In genomic region chr20:36538026-36538764, GRCh38 we compare ENCODE assay signal across 19 cellular contexts. TPM values are rescaled to one million over a fixed set of nuclear protein-coding genes. Genes with fewer than 3 reads are reported as not detected.
DNase-seq lines count a peak whose midpoint lies in the region; ATAC-seq and TF ChIP-seq lines count a peak whose summit lies in the region.
"Had no signal": no experiment of that assay in that cellular context is flagged by ENCODE, and none has a peak within 500 bp of the region (broad histone marks: within the 10 kb centered on the region; RNA-seq: fewer than 3 reads in every experiment).

No MANE protein-coding gene starts in this region.

- peaks cover 15% of the 10 kb centered on the region for H4K20me1 ChIP-seq in osteoblast (ENCODE audit: insufficient read depth, low read length)

- no peaks in the 10 kb centered on the region for H3K9me3 ChIP-seq in heart left ventricle
- no peaks in the 10 kb centered on the region for H3K9me3 ChIP-seq in esophagus (ENCODE audit: control insufficient read depth in 2 of 2, insufficient read depth in 1 of 2, low read depth in 1 of 2, low read length in 1 of 2)
- H3K9me3 ChIP-seq in osteoblast (ENCODE audit: low read depth, low read length): no peaks in the 10 kb centered on the region
- no peaks in the 10 kb centered on the region for H3K9me3 ChIP-seq in tibial artery
- H3K9me3 ChIP-seq: A549, psoas muscle, upper lobe of left lung had no signal

- TF ChIP-seq POLR2A in heart left ventricle (IDR thresholded peaks at IDR 0.05): no peak

- H3K27me3 ChIP-seq in heart left ventricle (no peaks in the 10 kb centered on the region), esophagus (ENCODE audit: control insufficient read depth in 1 of 2, insufficient read depth in 2 of 2, low read length in 2 of 2) (no peaks in the 10 kb centered on the region), osteoblast (ENCODE audit: insufficient read depth, low read length) (no peaks in the 10 kb centered on the region), tibial artery (no peaks in the 10 kb centered on the region)
- H3K27me3 ChIP-seq: upper lobe of left lung had no signal

- ATAC-seq in heart left ventricle (no peak), Right ventricle myocardium superior (ENCODE audit: poor library complexity) (no peak), HG03442 (IDR thresholded peaks at IDR 0.05; ENCODE audit: unreplicated experiment) (no peak)
- ATAC-seq: A549, psoas muscle had no signal

- intact Hi-C loops in heart left ventricle (cut with DNase I): no loop called here
- intact Hi-C loops in Right ventricle myocardium superior (cut with DNase I): no loop called here
- intact Hi-C loops in tibial artery (cut with DNase I; ENCODE audit: low total_unique reads): no loop called here

- peaks cover 0 to 45% (median 30%) of the 10 kb centered on the region in 12 donors for H3K4me1 ChIP-seq in heart left ventricle
- H3K4me1 ChIP-seq in esophagus (ENCODE audit: control insufficient read depth in 2 of 2, insufficient read depth in 2 of 2, low read length in 1 of 2): peaks cover 0 to 2% of the 10 kb centered on the region in 2 donors
- H3K4me1 ChIP-seq in osteoblast (ENCODE audit: insufficient read depth, low read length): peaks cover 24% of the 10 kb centered on the region
- H3K4me1 ChIP-seq in tibial artery: peaks cover 0 to 54% (median 22%) of the 10 kb centered on the region in 4 donors
- H3K4me1 ChIP-seq: psoas muscle had no signal

- no peak overlapping the region for H2AFZ ChIP-seq in osteoblast (ENCODE audit: low read length)

- H3K4me2 ChIP-seq in osteoblast (ENCODE audit: insufficient read depth, low read length): no peak overlapping the region
- H3K4me2 ChIP-seq: A549, KMS-11 had no signal

- H3K27ac ChIP-seq in heart left ventricle (peak overlapping the region in 9 of 12 donors; percentile 13 to 99 (median 52)), esophagus (ENCODE audit: low read depth in 2 of 2, low read length in 1 of 2) (peak overlapping the region; percentile 21 to 58), osteoblast (ENCODE audit: low read depth, low read length) (no peak overlapping the region), tibial artery (peak overlapping the region; percentile 97 to 99)
- H3K27ac ChIP-seq: A549, C4-2B, KMS-11, psoas muscle had no signal

- DNase-seq in heart left ventricle: no peak
- DNase-seq in Right ventricle myocardium superior: no peak
- DNase-seq in osteoblast (ENCODE audit: insufficient read length, low spot score, missing footprints): peak; percentile 26
- DNase-seq in tibial artery: peak; percentile 19 to 66
- no peak for DNase-seq in NCI-H1417 treated with DMSO at 0.1 percent for 48 hours (lab: John Stamatoyannopoulos, UW)
- DNase-seq in NCI-H1105 treated with DMSO at 0.1 percent for 48 hours (lab: John Stamatoyannopoulos, UW): no peak
- DNase-seq: activated CD4-positive, alpha-beta T cell treated with anti-CD3 and anti-CD28 coated beads for 48 hours; naive B cell; NCI-H446 treated with DMSO at 0.1 percent for 48 hours; psoas muscle; stimulated activated CD4-positive, alpha-beta T cell treated with anti-CD3 and anti-CD28 coated beads, Interleukin-4, amount 100 ng/mL, for 4 hours; upper lobe of left lung had no signal

- WGBS in heart left ventricle, 4 donors: 63 to 72% (median 71%) methylated on average over 12 of the region's 12 CpGs
- WGBS in esophagus, 2 donors: 66 to 79% methylated on average over 12 of the region's 12 CpGs

- no peak overlapping the region for H3K4me3 ChIP-seq in heart left ventricle
- no peak overlapping the region for H3K4me3 ChIP-seq in esophagus (ENCODE audit: low read depth in 1 of 2, low read length in 2 of 2)
- H3K4me3 ChIP-seq in osteoblast (ENCODE audit: insufficient read depth, low read length): no peak overlapping the region
- peak overlapping the region in 1 of 2 donors; percentile 85 for H3K4me3 ChIP-seq in tibial artery
- H3K4me3 ChIP-seq: A549, psoas muscle, upper lobe of left lung had no signal

- H3K36me3 ChIP-seq in heart left ventricle: no peaks in the 10 kb centered on the region
- no peaks in the 10 kb centered on the region for H3K36me3 ChIP-seq in esophagus (ENCODE audit: control insufficient read depth in 2 of 2, insufficient read depth in 2 of 2, low read length in 1 of 2)
- H3K36me3 ChIP-seq in osteoblast (ENCODE audit: insufficient read depth, low read length): no peaks in the 10 kb centered on the region
- H3K36me3 ChIP-seq in tibial artery: peaks cover 0 to 5% (median 4%) of the 10 kb centered on the region in 3 donors
- H3K36me3 ChIP-seq: upper lobe of left lung had no signal

- TF ChIP-seq CTCF in heart left ventricle (IDR thresholded peaks at IDR 0.05): no peak
- no peak for TF ChIP-seq CTCF in osteoblast (IDR thresholded peaks at IDR 0.05; ENCODE audit: extremely low read depth, low read depth, low read length)
- peak in 1 of 2 experiments; percentile 19 for TF ChIP-seq CTCF in tibial artery (IDR thresholded peaks at IDR 0.05)

- peaks cover 19% of the 10 kb centered on the region for H3K79me2 ChIP-seq in osteoblast (ENCODE audit: insufficient read depth, low read length)

RNA-seq across cellular contexts. Expression of gene MYL9, which starts 3.1 kb away (rescaled TPM):
- total RNA-seq in heart left ventricle (1,000 to 10,000 TPM in 7 of 9 donors, 100 to 1,000 TPM in 2; 521 to 2,387 (median 1,751) TPM), Right ventricle myocardium superior (1,602 TPM), osteoblast (135 and 141 TPM in 2 replicates)
- polyA plus RNA-seq in heart left ventricle (1,000 to 10,000 TPM in 1 of 2 donors, 100 to 1,000 TPM in 1; 452 to 1,748 TPM), esophagus (100 to 1,000 TPM; 242 to 320 TPM)
- total RNA-seq: OCI-LY7, SK-MEL-5 had no signal

RNA-seq across cellular contexts. Expression of gene TGIF2, which starts 35.2 kb away (rescaled TPM):
- total RNA-seq in heart left ventricle (10 to 100 TPM in 3 of 9 donors, 1 to 10 TPM in 6; 4.5 to 14.9 (median 8.2) TPM), Right ventricle myocardium superior (4.7 TPM), osteoblast (9.7 and 10.9 TPM in 2 replicates)
- polyA plus RNA-seq in heart left ventricle (1 to 10 TPM; 2.1 to 5.4 TPM), esophagus (1 to 10 TPM; 1.4 to 3.6 TPM)

Comparison
In these comparisons a context has a peak if more than half of its experiments do, and no peak if none do; other contexts are left out.
1. DNase-seq: peak in osteoblast (single experiment) and tibial artery (2 of 2); none in heart left ventricle (0 of 5), Right ventricle myocardium superior (single experiment), NCI-H1417 treated with DMSO at 0.1 percent for 48 hours (single experiment) and NCI-H1105 treated with DMSO at 0.1 percent for 48 hours (single experiment).